35 cellular contexts compared by ENCODE assay signal in genomic region chr9:7305677-7306076, GRCh38.
"Had no signal": no experiment of that assay in that cellular context is flagged by ENCODE, and none has a peak within 500 bp of the region (broad histone marks: within the 10 kb centered on the region; RNA-seq: fewer than 3 reads in every experiment).

No MANE protein-coding gene starts in this region.

- H3K9me3 ChIP-seq: MG63 had no signal

- H3K4me3 ChIP-seq: MG63 had no signal

- H3K27me3 ChIP-seq: MG63 had no signal

- H3K36me3 ChIP-seq: MG63 had no signal

- DNase-seq: Kasumi-1, MG63, MM.1S, MV-4-11, NCI-H1048, NCI-H1092, NCI-H1092 treated with DMSO at 0.1 percent for 48 hours, NCI-H1105, NCI-H1105 treated with DMSO at 0.1 percent for 48 hours, NCI-H1417, NCI-H1417 treated with DMSO at 0.1 percent for 48 hours, NCI-H1436, NCI-H146, NCI-H1694, NCI-H1694 treated with DMSO at 0.1 percent for 48 hours, NCI-H187, NCI-H187 treated with DMSO at 0.1 percent for 48 hours, NCI-H1930, NCI-H2029, NCI-H2029 treated with DMSO at 0.1 percent for 48 hours, NCI-H2081, NCI-H2081 treated with DMSO at 0.1 percent for 48 hours, NCI-H2107, NCI-H2171, NCI-H2171 treated with DMSO at 0.1 percent for 48 hours, NCI-H2227 treated with DMSO at 0.1 percent for 48 hours, NCI-H226, NCI-H345, NCI-H446, NCI-H446 treated with DMSO at 0.1 percent for 48 hours, NCI-H510A, NCI-H510A treated with DMSO at 0.1 percent for 48 hours, NCI-H524, NCI-H524 treated with DMSO at 0.1 percent for 48 hours, NCI-H526 had no signal
